Comparison of ENCODE assay signal across 35 cellular contexts in the genomic region with DNA sequence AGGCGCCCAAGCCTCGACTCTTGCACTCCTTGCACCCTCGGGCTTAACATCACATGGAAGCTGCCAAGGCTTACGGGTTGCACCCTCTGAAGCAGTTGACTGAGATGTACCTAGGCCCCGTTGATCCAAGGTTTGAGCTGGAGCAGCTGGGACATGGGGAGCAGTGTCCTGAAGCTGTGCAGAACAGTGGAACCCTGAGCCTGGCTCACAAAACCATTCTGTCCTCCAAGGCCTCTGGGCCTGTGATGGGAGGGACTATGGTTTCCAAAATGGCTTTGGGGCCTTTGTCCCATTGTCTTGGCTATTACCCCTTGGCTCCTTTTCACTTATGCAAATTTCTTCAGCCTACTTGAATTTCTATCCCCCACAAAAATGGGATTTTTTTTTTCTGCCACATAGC.
"Had no signal": no experiment of that assay in that cellular context is flagged by ENCODE, and none has a peak within 500 bp of the region (broad histone marks: within the 10 kb centered on the region; RNA-seq: fewer than 3 reads in every experiment).

No MANE protein-coding gene starts in this region.

- H3K36me3 ChIP-seq: MG63 had no signal

- H3K27me3 ChIP-seq: MG63 had no signal

- H3K4me3 ChIP-seq: MG63 had no signal

- DNase-seq: Karpas-422, Kasumi-1, MG63, MM.1S, MV-4-11, NCI-H1048, NCI-H1092, NCI-H1092 treated with DMSO at 0.1 percent for 48 hours, NCI-H1105, NCI-H1105 treated with DMSO at 0.1 percent for 48 hours, NCI-H1417, NCI-H1417 treated with DMSO at 0.1 percent for 48 hours, NCI-H1436, NCI-H1436 treated with DMSO at 0.1 percent for 48 hours, NCI-H146, NCI-H1694, NCI-H1694 treated with DMSO at 0.1 percent for 48 hours, NCI-H187, NCI-H187 treated with DMSO at 0.1 percent for 48 hours, NCI-H1930, NCI-H2029, NCI-H2029 treated with DMSO at 0.1 percent for 48 hours, NCI-H2081, NCI-H2081 treated with DMSO at 0.1 percent for 48 hours, NCI-H2107, NCI-H2171, NCI-H2171 treated with DMSO at 0.1 percent for 48 hours, NCI-H2227 treated with DMSO at 0.1 percent for 48 hours, NCI-H226, NCI-H345, NCI-H446, NCI-H446 treated with DMSO at 0.1 percent for 48 hours, NCI-H510A, NCI-H510A treated with DMSO at 0.1 percent for 48 hours, NCI-H524 had no signal
